29 cellular contexts compared by ENCODE assay signal in genomic region chr11:110812334-110812733, GRCh38.
"Had no signal": no experiment of that assay in that cellular context is flagged by ENCODE, and none has a peak within 500 bp of the region (broad histone marks: within the 10 kb centered on the region; RNA-seq: fewer than 3 reads in every experiment).

No MANE protein-coding gene starts in this region.

- H3K27me3 ChIP-seq: ascending aorta, cardiac muscle cell, colonic mucosa, left lung, ovary, sigmoid colon, stomach, thyroid gland, upper lobe of right lung had no signal

- H3K4me3 Mint-ChIP-seq: activated naive CD4-positive, alpha-beta T cell treated with anti-CD3 and anti-CD28 coated beads, Interleukin-2, amount 10 ng/mL, durations not matched to agents 7 days and 5 days; activated naive CD8-positive, alpha-beta T cell treated with anti-CD3 and anti-CD28 coated beads, Interleukin-2, amount 10 ng/mL, durations not matched to agents 7 days and 5 days; activated T-helper 1 cell treated with anti-CD3 and anti-CD28 coated beads, Interleukin-12 subunit alpha, Interleukin-12 subunit beta, Interleukin-2, Interleukin-4 antibody, amounts not matched to agents 30 ng/mL and 10 ng/mL and 1 ng/mL, durations not matched to agents 14 hours and 24 hours and 36 hours; brain; stimulated activated memory B cell treated with anti-CD40 and anti-IgM and Interleukin-4, amounts not matched to agents 10 μg/mL and 1 μg/mL and 100 μg/mL, for 72 hours had no signal

- H3K9me3 Mint-ChIP-seq: activated naive CD4-positive, alpha-beta T cell treated with anti-CD3 and anti-CD28 coated beads, Interleukin-2, amount 10 ng/mL, durations not matched to agents 7 days and 5 days had no signal

- H3K9me3 ChIP-seq: colonic mucosa, lower lobe of right lung, ovary, prostate gland, sigmoid colon, thyroid gland, upper lobe of right lung had no signal

- H3K4me1 Mint-ChIP-seq: activated naive CD4-positive, alpha-beta T cell treated with anti-CD3 and anti-CD28 coated beads, Interleukin-2, amount 10 ng/mL, durations not matched to agents 7 days and 5 days; activated naive CD8-positive, alpha-beta T cell treated with anti-CD3 and anti-CD28 coated beads, Interleukin-2, amount 10 ng/mL, durations not matched to agents 7 days and 5 days; brain had no signal

- ATAC-seq: activated CD4-positive, CD25-positive, alpha-beta regulatory T cell treated with anti-CD3 and anti-CD28 coated beads, Interleukin-2, amount 50 U/mL, for 24 hours; left lung; lower lobe of right lung; stimulated activated memory B cell treated with anti-CD40 and anti-IgM and Interleukin-4, amounts not matched to agents 10 μg/mL and 1 μg/mL and 100 μg/mL, for 72 hours; upper lobe of right lung had no signal

- H3K36me3 ChIP-seq: ascending aorta, cardiac muscle cell, colonic mucosa, left lung, lower lobe of right lung, ovary, prostate gland, sigmoid colon, stomach, thyroid gland, upper lobe of right lung had no signal

- H3K36me3 Mint-ChIP-seq: activated naive CD4-positive, alpha-beta T cell treated with anti-CD3 and anti-CD28 coated beads, Interleukin-2, amount 10 ng/mL, durations not matched to agents 7 days and 5 days; brain; stimulated activated memory B cell treated with anti-CD40 and anti-IgM and Interleukin-4, amounts not matched to agents 10 μg/mL and 1 μg/mL and 100 μg/mL, for 72 hours had no signal

- H3K4me3 ChIP-seq: ascending aorta, cardiac muscle cell, colonic mucosa, left lung, lower lobe of right lung, ovary, prostate gland, sigmoid colon, stomach, thyroid gland, upper lobe of right lung had no signal

- H3K27me3 Mint-ChIP-seq: activated naive CD4-positive, alpha-beta T cell treated with anti-CD3 and anti-CD28 coated beads, Interleukin-2, amount 10 ng/mL, durations not matched to agents 7 days and 5 days; stimulated activated memory B cell treated with anti-CD40 and anti-IgM and Interleukin-4, amounts not matched to agents 10 μg/mL and 1 μg/mL and 100 μg/mL, for 72 hours had no signal

- H3K4me1 ChIP-seq: ascending aorta, colonic mucosa, left lung, lower lobe of right lung, prostate gland, sigmoid colon, stomach, thyroid gland, upper lobe of right lung had no signal

- H3K27ac Mint-ChIP-seq: activated naive CD4-positive, alpha-beta T cell treated with anti-CD3 and anti-CD28 coated beads, Interleukin-2, amount 10 ng/mL, durations not matched to agents 7 days and 5 days; activated naive CD8-positive, alpha-beta T cell treated with anti-CD3 and anti-CD28 coated beads, Interleukin-2, amount 10 ng/mL, durations not matched to agents 7 days and 5 days; activated T-helper 1 cell treated with anti-CD3 and anti-CD28 coated beads, Interleukin-12 subunit alpha, Interleukin-12 subunit beta, Interleukin-2, Interleukin-4 antibody, amounts not matched to agents 30 ng/mL and 10 ng/mL and 1 ng/mL, durations not matched to agents 14 hours and 24 hours and 36 hours; brain; stimulated activated memory B cell treated with anti-CD40 and anti-IgM and Interleukin-4, amounts not matched to agents 10 μg/mL and 1 μg/mL and 100 μg/mL, for 72 hours had no signal

- DNase-seq: activated CD4-positive, alpha-beta T cell treated with anti-CD3 and anti-CD28 coated beads for 48 hours; activated CD4-positive, alpha-beta T cell treated with anti-CD3 and anti-CD28 coated beads, Interleukin-2, amount 50 U/mL, for 48 hours; activated CD8-positive, alpha-beta memory T cell treated with anti-CD3 and anti-CD28 coated beads for 24 hours; activated gamma-delta T cell; activated naive CD4-positive, alpha-beta T cell treated with anti-CD3 and anti-CD28 coated beads, Interleukin-2, amount 10 ng/mL, durations not matched to agents 7 days and 5 days; activated naive CD8-positive, alpha-beta T cell treated with anti-CD3 and anti-CD28 coated beads, Interleukin-2, amount 10 ng/mL, durations not matched to agents 7 days and 5 days; cerebellar nuclear complex; colonic mucosa; effector memory CD4-positive, alpha-beta T cell; glutamatergic neuron; left lung; lower lobe of right lung; ovary; retina; sigmoid colon; small intestine; stimulated activated CD4-positive, alpha-beta T cell treated with anti-CD3 and anti-CD28 coated beads, Interleukin-4, amount 100 ng/mL, for 4 hours; stimulated activated CD8-positive, alpha-beta memory T cell treated with anti-CD3 and anti-CD28 coated beads, Interleukin-4, amount 100 ng/mL, for 48 hours; stomach; thyroid gland; upper lobe of right lung had no signal

- H3K27ac ChIP-seq: ascending aorta, cardiac muscle cell, colonic mucosa, left lung, lower lobe of right lung, ovary, prostate gland, sigmoid colon, stomach, thyroid gland, upper lobe of right lung, VCaP had no signal
